1 cellular context compared by ENCODE assay signal in genomic region chr11:74685905-74686304, GRCh38.
TF ChIP-seq lines count a peak whose summit lies in the region.

No MANE protein-coding gene starts in this region.

TF ChIP-seq in HepG2, 621 proteins besides CTCF, POLR2A, EP300 and RAD21 (continued from another document):
- TF ChIP-seq KMT2B (CRISPR knock-in tag; IDR thresholded peaks at IDR 0.05) = no peak
TF ChIP-seq in HepG2: peak in this region for 1.
